In the genomic region with DNA sequence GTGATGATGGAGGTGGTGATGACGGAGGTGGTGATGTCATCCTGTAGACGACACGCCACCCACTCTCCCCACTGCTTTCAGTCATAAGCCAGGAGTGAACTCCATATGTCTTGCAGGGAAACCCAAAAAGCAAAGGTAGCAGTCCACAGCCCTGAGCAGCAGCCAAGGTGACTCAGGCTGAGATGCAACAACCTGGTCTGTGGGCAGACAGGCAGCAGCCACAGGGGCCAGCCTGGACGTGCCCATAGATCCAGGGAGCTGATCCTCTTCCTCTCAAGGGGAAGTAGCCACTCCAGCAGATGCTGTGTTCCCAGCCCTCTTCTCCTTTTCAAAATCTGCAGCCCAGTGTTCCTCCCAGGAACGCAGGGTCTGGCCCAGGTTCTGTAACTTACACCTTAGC, we compare ENCODE assay signal across 1 cellular context.
TF ChIP-seq lines count a peak whose summit lies in the region.

No MANE protein-coding gene starts in this region.

TF ChIP-seq in HepG2, 621 proteins besides CTCF, POLR2A, EP300 and RAD21 (continued from another document):
- TF ChIP-seq, protein P1, sequence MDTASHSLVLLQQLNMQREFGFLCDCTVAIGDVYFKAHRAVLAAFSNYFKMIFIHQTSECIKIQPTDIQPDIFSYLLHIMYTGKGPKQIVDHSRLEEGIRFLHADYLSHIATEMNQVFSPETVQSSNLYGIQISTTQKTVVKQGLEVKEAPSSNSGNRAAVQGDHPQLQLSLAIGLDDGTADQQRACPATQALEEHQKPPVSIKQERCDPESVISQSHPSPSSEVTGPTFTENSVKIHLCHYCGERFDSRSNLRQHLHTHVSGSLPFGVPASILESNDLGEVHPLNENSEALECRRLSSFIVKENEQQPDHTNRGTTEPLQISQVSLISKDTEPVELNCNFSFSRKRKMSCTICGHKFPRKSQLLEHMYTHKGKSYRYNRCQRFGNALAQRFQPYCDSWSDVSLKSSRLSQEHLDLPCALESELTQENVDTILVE (CRISPR knock-in tag; IDR thresholded peaks at IDR 0.05): no peak
- TF ChIP-seq CREB1 (IDR thresholded peaks at IDR 0.05) (peak; percentile 35), CREB1 (CRISPR knock-in tag; IDR thresholded peaks at IDR 0.05) (no peak), RORA (CRISPR knock-in tag; IDR thresholded peaks at IDR 0.05) (no peak), ATF7 (IDR thresholded peaks at IDR 0.05) (peak; percentile 88), ATF7 (CRISPR knock-in tag; IDR thresholded peaks at IDR 0.05) (no peak), MZF1 (CRISPR knock-in tag; IDR thresholded peaks at IDR 0.05; ENCODE audit: borderline replicate concordance) (no peak), GLI4 (CRISPR knock-in tag; IDR thresholded peaks at IDR 0.05; ENCODE audit: borderline replicate concordance) (no peak)
- TF ChIP-seq, protein P2, sequence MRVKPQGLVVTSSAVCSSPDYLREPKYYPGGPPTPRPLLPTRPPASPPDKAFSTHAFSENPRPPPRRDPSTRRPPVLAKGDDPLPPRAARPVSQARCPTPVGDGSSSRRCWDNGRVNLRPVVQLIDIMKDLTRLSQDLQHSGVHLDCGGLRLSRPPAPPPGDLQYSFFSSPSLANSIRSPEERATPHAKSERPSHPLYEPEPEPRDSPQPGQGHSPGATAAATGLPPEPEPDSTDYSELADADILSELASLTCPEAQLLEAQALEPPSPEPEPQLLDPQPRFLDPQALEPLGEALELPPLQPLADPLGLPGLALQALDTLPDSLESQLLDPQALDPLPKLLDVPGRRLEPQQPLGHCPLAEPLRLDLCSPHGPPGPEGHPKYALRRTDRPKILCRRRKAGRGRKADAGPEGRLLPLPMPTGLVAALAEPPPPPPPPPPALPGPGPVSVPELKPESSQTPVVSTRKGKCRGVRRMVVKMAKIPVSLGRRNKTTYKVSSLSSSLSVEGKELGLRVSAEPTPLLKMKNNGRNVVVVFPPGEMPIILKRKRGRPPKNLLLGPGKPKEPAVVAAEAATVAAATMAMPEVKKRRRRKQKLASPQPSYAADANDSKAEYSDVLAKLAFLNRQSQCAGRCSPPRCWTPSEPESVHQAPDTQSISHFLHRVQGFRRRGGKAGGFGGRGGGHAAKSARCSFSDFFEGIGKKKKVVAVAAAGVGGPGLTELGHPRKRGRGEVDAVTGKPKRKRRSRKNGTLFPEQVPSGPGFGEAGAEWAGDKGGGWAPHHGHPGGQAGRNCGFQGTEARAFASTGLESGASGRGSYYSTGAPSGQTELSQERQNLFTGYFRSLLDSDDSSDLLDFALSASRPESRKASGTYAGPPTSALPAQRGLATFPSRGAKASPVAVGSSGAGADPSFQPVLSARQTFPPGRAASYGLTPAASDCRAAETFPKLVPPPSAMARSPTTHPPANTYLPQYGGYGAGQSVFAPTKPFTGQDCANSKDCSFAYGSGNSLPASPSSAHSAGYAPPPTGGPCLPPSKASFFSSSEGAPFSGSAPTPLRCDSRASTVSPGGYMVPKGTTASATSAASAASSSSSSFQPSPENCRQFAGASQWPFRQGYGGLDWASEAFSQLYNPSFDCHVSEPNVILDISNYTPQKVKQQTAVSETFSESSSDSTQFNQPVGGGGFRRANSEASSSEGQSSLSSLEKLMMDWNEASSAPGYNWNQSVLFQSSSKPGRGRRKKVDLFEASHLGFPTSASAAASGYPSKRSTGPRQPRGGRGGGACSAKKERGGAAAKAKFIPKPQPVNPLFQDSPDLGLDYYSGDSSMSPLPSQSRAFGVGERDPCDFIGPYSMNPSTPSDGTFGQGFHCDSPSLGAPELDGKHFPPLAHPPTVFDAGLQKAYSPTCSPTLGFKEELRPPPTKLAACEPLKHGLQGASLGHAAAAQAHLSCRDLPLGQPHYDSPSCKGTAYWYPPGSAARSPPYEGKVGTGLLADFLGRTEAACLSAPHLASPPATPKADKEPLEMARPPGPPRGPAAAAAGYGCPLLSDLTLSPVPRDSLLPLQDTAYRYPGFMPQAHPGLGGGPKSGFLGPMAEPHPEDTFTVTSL (CRISPR knock-in tag; IDR thresholded peaks at IDR 0.05; ENCODE audit: borderline replicate concordance): no peak
